22 cellular contexts compared by ENCODE assay signal in the genomic region with DNA sequence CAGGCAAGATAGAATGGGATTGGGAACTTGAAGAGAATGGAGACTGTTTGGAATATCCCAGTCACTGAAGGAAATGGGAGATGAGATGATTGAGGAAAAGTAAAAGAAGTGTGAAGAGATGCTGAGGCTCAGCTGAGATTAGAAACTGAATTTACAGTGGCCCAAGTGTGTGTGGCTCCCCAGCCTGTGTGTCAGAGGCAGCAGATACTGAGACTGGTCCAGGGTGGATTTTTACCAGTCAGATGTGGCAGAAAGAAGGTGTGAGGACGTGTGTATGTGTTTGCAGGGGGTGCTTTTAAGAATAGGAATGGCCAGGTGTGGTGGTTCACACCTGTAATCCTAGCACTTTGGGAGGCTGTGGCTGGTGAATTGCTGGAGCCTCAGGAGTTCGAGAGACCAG. TPM values are rescaled to one million over a fixed set of nuclear protein-coding genes. Genes with fewer than 3 reads are reported as not detected.
DNase-seq lines count a peak whose midpoint lies in the region; ATAC-seq and TF ChIP-seq lines count a peak whose summit lies in the region.
"Had no signal": no experiment of that assay in that cellular context is flagged by ENCODE, and none has a peak within 500 bp of the region (broad histone marks: within the 10 kb centered on the region; RNA-seq: fewer than 3 reads in every experiment).

No MANE protein-coding gene starts in this region.

- H3K27ac Mint-ChIP-seq in activated CD4-positive, alpha-beta T cell treated with anti-CD3 and anti-CD28 coated beads for 36 hours: no peak overlapping the region
- no peak overlapping the region for H3K27ac Mint-ChIP-seq in stimulated activated naive CD8-positive, alpha-beta T cell treated with anti-CD3 and anti-CD28 coated beads, Interleukin-15, amount 100 ng/mL, for 72 hours
- H3K27ac Mint-ChIP-seq: B cell; CD14-positive monocyte; CD8-positive, alpha-beta memory T cell had no signal

- peak overlapping the region; percentile 21 for H3K27ac ChIP-seq in lower lobe of right lung
- H3K27ac ChIP-seq: 22Rv1, RWPE1 had no signal

- H3K27me3 ChIP-seq in lower lobe of right lung (ENCODE audit: low read depth): no peaks in the 10 kb centered on the region

- intact Hi-C loops in activated CD4-positive, alpha-beta T cell treated with anti-CD3 and anti-CD28 coated beads for 36 hours (cut with DNase I, micrococcal nuclease): no loop called here
- intact Hi-C loops in lower lobe of right lung (cut with DNase I): no loop called here

- POLR2A ChIA-PET in activated CD4-positive, alpha-beta T cell treated with anti-CD3 and anti-CD28 coated beads for 36 hours (lab: Charles Lee): no interaction called here

- peaks cover 21% of the 10 kb centered on the region for H3K4me1 Mint-ChIP-seq in activated CD4-positive, alpha-beta T cell treated with anti-CD3 and anti-CD28 coated beads for 36 hours
- H3K4me1 Mint-ChIP-seq in stimulated activated naive CD8-positive, alpha-beta T cell treated with anti-CD3 and anti-CD28 coated beads, Interleukin-15, amount 100 ng/mL, for 72 hours: peaks cover 21% of the 10 kb centered on the region
- H3K4me1 Mint-ChIP-seq: B cell had no signal

- no peaks in the 10 kb centered on the region for H3K27me3 Mint-ChIP-seq in activated CD4-positive, alpha-beta T cell treated with anti-CD3 and anti-CD28 coated beads for 36 hours
- no peaks in the 10 kb centered on the region for H3K27me3 Mint-ChIP-seq in stimulated activated naive CD8-positive, alpha-beta T cell treated with anti-CD3 and anti-CD28 coated beads, Interleukin-15, amount 100 ng/mL, for 72 hours
- H3K27me3 Mint-ChIP-seq: B cell; CD8-positive, alpha-beta memory T cell had no signal

- H3K36me3 ChIP-seq in lower lobe of right lung: no peaks in the 10 kb centered on the region

- no peak overlapping the region for H3K4me3 Mint-ChIP-seq in activated CD4-positive, alpha-beta T cell treated with anti-CD3 and anti-CD28 coated beads for 36 hours
- no peak overlapping the region for H3K4me3 Mint-ChIP-seq in stimulated activated naive CD8-positive, alpha-beta T cell treated with anti-CD3 and anti-CD28 coated beads, Interleukin-15, amount 100 ng/mL, for 72 hours
- H3K4me3 Mint-ChIP-seq: B cell; CD14-positive monocyte; CD8-positive, alpha-beta memory T cell had no signal

- peak; percentile 33 for DNase-seq in activated CD4-positive, alpha-beta T cell treated with anti-CD3 and anti-CD28 coated beads for 36 hours
- DNase-seq in activated CD4-positive, alpha-beta T cell treated with anti-CD3 and anti-CD28 coated beads, Interleukin-2, amount 50 U/mL, for 48 hours: no peak
- no peak for DNase-seq in stimulated activated naive CD8-positive, alpha-beta T cell treated with anti-CD3 and anti-CD28 coated beads, Interleukin-15, amount 100 ng/mL, for 72 hours
- no peak for DNase-seq in stimulated activated naive CD8-positive, alpha-beta T cell treated with anti-CD3 and anti-CD28 coated beads, Interleukin-15, Interleukin-2, amounts not matched to agents 100 U/mL and 50 U/mL, for 24 hours
- DNase-seq in lower lobe of right lung (no peak), NCI-H226 (no peak), T-helper 2 cell (no peak)
- DNase-seq: CD8-positive, alpha-beta memory T cell; DMS 273 treated with DMSO at 0.1 percent for 48 hours; DMS79; NCI-H1105 treated with DMSO at 0.1 percent for 48 hours; NCI-H146; NCI-H1930; NCI-H2107; NCI-H526 treated with DMSO at 0.1 percent for 48 hours; SHP77 had no signal

- peaks cover 56% of the 10 kb centered on the region for H3K4me1 ChIP-seq in lower lobe of right lung

- CTCF ChIA-PET in activated CD4-positive, alpha-beta T cell treated with anti-CD3 and anti-CD28 coated beads for 36 hours (lab: Charles Lee): interaction anchor here (0.7 to 0.9 kb wide), 2 partner anchors 20 to 27 kb away, joined by 3 read pairs; no protein-coding TSS in a partner anchor

- H3K4me3 ChIP-seq in lower lobe of right lung: no peak overlapping the region

- no peak for TF ChIP-seq CTCF in lower lobe of right lung (IDR thresholded peaks at IDR 0.05)

- peak; percentile 25 for ATAC-seq in activated CD4-positive, alpha-beta T cell treated with anti-CD3 and anti-CD28 coated beads for 36 hours
- ATAC-seq in stimulated activated naive CD8-positive, alpha-beta T cell treated with anti-CD3 and anti-CD28 coated beads, Interleukin-15, amount 100 ng/mL, for 72 hours: peak; percentile 50
- no peak for ATAC-seq in stimulated activated naive CD8-positive, alpha-beta T cell treated with anti-CD3 and anti-CD28 coated beads, Interleukin-15, Interleukin-2, amounts not matched to agents 100 U/mL and 50 U/mL, for 24 hours
- ATAC-seq in lower lobe of right lung (no peak), HG02970 (IDR thresholded peaks at IDR 0.05; ENCODE audit: low FRiP score, unreplicated experiment) (no peak)
- ATAC-seq: Panc1 had no signal

- no peaks in the 10 kb centered on the region for H3K9me3 ChIP-seq in lower lobe of right lung

- peaks cover 9% of the 10 kb centered on the region for H3K36me3 Mint-ChIP-seq in activated CD4-positive, alpha-beta T cell treated with anti-CD3 and anti-CD28 coated beads for 36 hours (ENCODE audit: low read depth)

- no peaks in the 10 kb centered on the region for H3K9me3 Mint-ChIP-seq in activated CD4-positive, alpha-beta T cell treated with anti-CD3 and anti-CD28 coated beads for 36 hours (ENCODE audit: low read depth)
- H3K9me3 Mint-ChIP-seq in stimulated activated naive CD8-positive, alpha-beta T cell treated with anti-CD3 and anti-CD28 coated beads, Interleukin-15, amount 100 ng/mL, for 72 hours: no peaks in the 10 kb centered on the region
- H3K9me3 Mint-ChIP-seq: CD14-positive monocyte; CD8-positive, alpha-beta memory T cell had no signal

RNA-seq across cellular contexts. Expression of a gene that starts 42.9 kb away (rescaled TPM):
- 100 to 1,000 TPM; 109 to 145 TPM for total RNA-seq in activated CD4-positive, alpha-beta T cell treated with anti-CD3 and anti-CD28 coated beads for 36 hours
- 60.9 TPM for total RNA-seq in lower lobe of right lung

Comparison
In these comparisons a context has a peak if more than half of its experiments do, and no peak if none do; other contexts are left out.
1. ATAC-seq: peak in activated CD4-positive, alpha-beta T cell treated with anti-CD3 and anti-CD28 coated beads for 36 hours (single experiment) and stimulated activated naive CD8-positive, alpha-beta T cell treated with anti-CD3 and anti-CD28 coated beads, Interleukin-15, amount 100 ng/mL, for 72 hours (single experiment); none in stimulated activated naive CD8-positive, alpha-beta T cell treated with anti-CD3 and anti-CD28 coated beads, Interleukin-15, Interleukin-2, amounts not matched to agents 100 U/mL and 50 U/mL, for 24 hours (single experiment), lower lobe of right lung (0 of 2) and HG02970 (single experiment).